22 cellular contexts compared by ENCODE assay signal in genomic region chr13:21879263-21879914, GRCh38.
DNase-seq lines count a peak whose midpoint lies in the region; ATAC-seq, FAIRE-seq and TF ChIP-seq lines count a peak whose summit lies in the region.
"Had no signal": no experiment of that assay in that cellular context is flagged by ENCODE, and none has a peak within 500 bp of the region (broad histone marks: within the 10 kb centered on the region; RNA-seq: fewer than 3 reads in every experiment).

No MANE protein-coding gene starts in this region.

- peak; percentile 60 for FAIRE-seq in bronchial epithelial cell (lab: Jason Lieb, UNC)
- FAIRE-seq: G401.6, GM12892, GM18507, H54 had no signal

- H3K79me2 ChIP-seq in Karpas-422 (ENCODE audit: low read length): no peaks in the 10 kb centered on the region

- H3K27me3 ChIP-seq in Karpas-422 (ENCODE audit: low read length): no peaks in the 10 kb centered on the region
- H3K27me3 ChIP-seq in bronchial epithelial cell (ENCODE audit: control insufficient read depth, insufficient read depth, low read length): no peaks in the 10 kb centered on the region
- no peaks in the 10 kb centered on the region for H3K27me3 ChIP-seq in lung (ENCODE audit: control insufficient read depth, insufficient read depth)
- no peaks in the 10 kb centered on the region for H3K27me3 ChIP-seq in tibial nerve
- H3K27me3 ChIP-seq: BE2C had no signal

- no peak overlapping the region for H3K9ac ChIP-seq in Karpas-422 (ENCODE audit: low read length)
- H3K9ac ChIP-seq: GM23248 had no signal

- no peak overlapping the region for H3K4me2 ChIP-seq in Karpas-422 (ENCODE audit: low read depth, low read length, poor library complexity, severe bottlenecking)

- H3K36me3 ChIP-seq in Karpas-422 (ENCODE audit: insufficient read depth, low read length) (no peaks in the 10 kb centered on the region), bronchial epithelial cell (ENCODE audit: control insufficient read depth, insufficient read depth, low read length) (no peaks in the 10 kb centered on the region), lung (ENCODE audit: control insufficient read depth in 2 of 2, insufficient read depth in 2 of 2, low read length in 2 of 2) (no peaks in the 10 kb centered on the region), tibial nerve (no peaks in the 10 kb centered on the region)
- H3K36me3 ChIP-seq: BE2C had no signal

- no peak for TF ChIP-seq POLR2A in tibial nerve (IDR thresholded peaks at IDR 0.05)

- 88 to 91% methylated on average over 8 of the region's 8 CpGs for WGBS in lung, 2 donors
- WGBS in tibial nerve, 2 donors: 86 to 92% methylated on average over 8 of the region's 8 CpGs

- no peaks in the 10 kb centered on the region for H3K9me3 ChIP-seq in Karpas-422 (ENCODE audit: low read length)
- no peaks in the 10 kb centered on the region for H3K9me3 ChIP-seq in lung (ENCODE audit: control insufficient read depth in 2 of 2, insufficient read depth in 1 of 2, low read length in 1 of 2)
- no peaks in the 10 kb centered on the region for H3K9me3 ChIP-seq in tibial nerve
- H3K9me3 ChIP-seq: BE2C had no signal

- TF ChIP-seq EP300 in tibial nerve (IDR thresholded peaks at IDR 0.05): no peak

- H3K9me2 ChIP-seq in Karpas-422 (replicated peaks; ENCODE audit: insufficient read depth, low read length): no peaks in the 10 kb centered on the region

- no peak overlapping the region for H3K4me3 ChIP-seq in GM12865 (ENCODE audit: low read depth, low read length)
- no peak overlapping the region for H3K4me3 ChIP-seq in Karpas-422 (ENCODE audit: low read length)
- no peak overlapping the region for H3K4me3 ChIP-seq in bronchial epithelial cell (ENCODE audit: low read depth, low read length)
- no peak overlapping the region for H3K4me3 ChIP-seq in lung
- no peak overlapping the region for H3K4me3 ChIP-seq in tibial nerve
- H3K4me3 ChIP-seq: GM23248 had no signal

- H3K4me1 ChIP-seq in Karpas-422 (ENCODE audit: low read length) (no peaks in the 10 kb centered on the region), lung (ENCODE audit: control insufficient read depth in 2 of 2, insufficient read depth in 2 of 2, low read length in 2 of 2) (no peaks in the 10 kb centered on the region), tibial nerve (no peaks in the 10 kb centered on the region)
- H3K4me1 ChIP-seq: BE2C had no signal

- peak; percentile 23 for DNase-seq in GM12865 (ENCODE audit: low read depth)
- peak; percentile 51 for DNase-seq in Karpas-422
- no peak for DNase-seq in bronchial epithelial cell (ENCODE audit: low read depth)
- DNase-seq in lung (ENCODE audit: low spot score): peak; percentile 10
- DNase-seq in mucosa of gallbladder (ENCODE audit: low spot score): no peak
- no peak for DNase-seq in tibial nerve (ENCODE audit: low spot score in 2 of 2)
- DNase-seq: BE2C; C1 segment of cervical spinal cord; CD8-positive, alpha-beta memory T cell; COR-L47; DMS 273 treated with DMSO at 0.1 percent for 48 hours; DMS53; DND-41; HCEC 1CT; HFFc6 had no signal

- TF ChIP-seq CTCF in GM12865 (IDR thresholded peaks at IDR 0.05; ENCODE audit: insufficient read depth, low read depth, low read length, missing control alignments) (no peak), bronchial epithelial cell (IDR thresholded peaks at IDR 0.05; ENCODE audit: insufficient read depth, low read length, severe bottlenecking) (no peak), lung (IDR thresholded peaks at IDR 0.05; ENCODE audit: control extremely low read depth, extremely low read depth) (no peak), tibial nerve (IDR thresholded peaks at IDR 0.05) (no peak)

- ATAC-seq in lung (ENCODE audit: insufficient read depth, low FRiP score): no peak
- ATAC-seq in HG03520 (IDR thresholded peaks at IDR 0.05; ENCODE audit: unreplicated experiment): no peak
- no peak for ATAC-seq in HG02852 (IDR thresholded peaks at IDR 0.05; ENCODE audit: unreplicated experiment)

- H4K20me1 ChIP-seq in Karpas-422 (ENCODE audit: insufficient read depth, low read depth, low read length): no peaks in the 10 kb centered on the region

- H2AFZ ChIP-seq in Karpas-422 (ENCODE audit: low read length): no peak overlapping the region
- H2AFZ ChIP-seq: GM23248 had no signal

- H3K27ac ChIP-seq in Karpas-422 (ENCODE audit: low read length) (no peak overlapping the region), lung (ENCODE audit: low read depth in 1 of 2, low read length in 1 of 2) (no peak overlapping the region), tibial nerve (no peak overlapping the region)
- H3K27ac ChIP-seq: GM23248 had no signal

Comparison
In these comparisons a context has a peak if more than half of its experiments do, and no peak if none do; other contexts are left out.
1. DNase-seq: peak in GM12865 (single experiment), Karpas-422 (single experiment) and lung (single experiment); none in bronchial epithelial cell (single experiment), mucosa of gallbladder (single experiment) and tibial nerve (0 of 2).